Comparison of ENCODE assay signal across 17 cellular contexts in genomic region chr10:33777223-33777622, GRCh38.
DNase-seq lines count a peak whose midpoint lies in the region; ATAC-seq and TF ChIP-seq lines count a peak whose summit lies in the region.
"Had no signal": no experiment of that assay in that cellular context is flagged by ENCODE, and none has a peak within 500 bp of the region (broad histone marks: within the 10 kb centered on the region; RNA-seq: fewer than 3 reads in every experiment).

No MANE protein-coding gene starts in this region.

- H3K36me3 Mint-ChIP-seq in brain: no peaks in the 10 kb centered on the region
- H3K36me3 Mint-ChIP-seq in activated CD4-positive, alpha-beta T cell treated with anti-CD3 and anti-CD28 coated beads for 36 hours (ENCODE audit: low read depth): no peaks in the 10 kb centered on the region
- H3K36me3 Mint-ChIP-seq: CD8-positive, alpha-beta T cell had no signal

- H3F3A ChIP-seq in neural cell (ENCODE audit: insufficient read depth, low read length, poor library complexity, severe bottlenecking): peaks cover 8% of the 10 kb centered on the region

- no peaks in the 10 kb centered on the region for H3K27me3 ChIP-seq in neural cell (ENCODE audit: insufficient read depth, low read depth, low read length)
- H3K27me3 ChIP-seq: BLaER1 treated with 17β-estradiol and CSF1 and Interleukin-3, amounts not matched to agents 10 nM and 100 nM had no signal

- no peak for ATAC-seq in activated CD4-positive, alpha-beta T cell treated with anti-CD3 and anti-CD28 coated beads for 36 hours
- no peak for ATAC-seq in GM18861 (IDR thresholded peaks at IDR 0.05; ENCODE audit: unreplicated experiment)
- ATAC-seq: A549; CD8-positive, alpha-beta T cell had no signal

- H3K9me3 ChIP-seq in neural cell (ENCODE audit: low read length): no peaks in the 10 kb centered on the region
- H3K9me3 ChIP-seq: A549, Caco-2 had no signal

- H3K27ac ChIP-seq in neural cell (ENCODE audit: low read length): peak overlapping the region; percentile 61
- H3K27ac ChIP-seq: 22Rv1; A549; BLaER1 treated with 17β-estradiol and CSF1 and Interleukin-3, amounts not matched to agents 10 nM and 100 nM; C4-2B had no signal

- peak; percentile 86 for TF ChIP-seq EP300 in neural cell (conservative IDR thresholded peaks at IDR 0.05; ENCODE audit: poor library complexity, severe bottlenecking)

- no peaks in the 10 kb centered on the region for H3K36me3 ChIP-seq in neural cell (ENCODE audit: insufficient read depth, low read length)
- H3K36me3 ChIP-seq: BLaER1 treated with 17β-estradiol and CSF1 and Interleukin-3, amounts not matched to agents 10 nM and 100 nM had no signal

- no peak overlapping the region for H3K4me3 Mint-ChIP-seq in brain
- H3K4me3 Mint-ChIP-seq in activated CD4-positive, alpha-beta T cell treated with anti-CD3 and anti-CD28 coated beads for 36 hours: no peak overlapping the region
- H3K4me3 Mint-ChIP-seq: B cell; CD4-positive, alpha-beta T cell; CD8-positive, alpha-beta T cell had no signal

- H2AFZ ChIP-seq in neural cell (ENCODE audit: low read depth, low read length): no peak overlapping the region

- H3K4me1 Mint-ChIP-seq in brain: peaks cover 51% of the 10 kb centered on the region
- H3K4me1 Mint-ChIP-seq in activated CD4-positive, alpha-beta T cell treated with anti-CD3 and anti-CD28 coated beads for 36 hours: peaks cover 2% of the 10 kb centered on the region

- peaks cover 0 to 6% (median 0%) of the 10 kb centered on the region in 5 experiments for H3K9me3 Mint-ChIP-seq in brain
- H3K9me3 Mint-ChIP-seq in activated CD4-positive, alpha-beta T cell treated with anti-CD3 and anti-CD28 coated beads for 36 hours (ENCODE audit: low read depth): no peaks in the 10 kb centered on the region
- H3K9me3 Mint-ChIP-seq: CD4-positive, alpha-beta T cell; CD8-positive, alpha-beta T cell had no signal

- intact Hi-C loops in activated CD4-positive, alpha-beta T cell treated with anti-CD3 and anti-CD28 coated beads for 36 hours (cut with DNase I, micrococcal nuclease): no loop called here

- H3K27ac Mint-ChIP-seq in brain: peak overlapping the region in 3 of 5 experiments; percentile 24 to 76 (median 37)
- no peak overlapping the region for H3K27ac Mint-ChIP-seq in activated CD4-positive, alpha-beta T cell treated with anti-CD3 and anti-CD28 coated beads for 36 hours
- H3K27ac Mint-ChIP-seq: B cell; CD4-positive, alpha-beta T cell; CD8-positive, alpha-beta T cell had no signal

- DNase-seq in retina: peak; percentile 36
- no peak for DNase-seq in activated CD4-positive, alpha-beta T cell treated with anti-CD3 and anti-CD28 coated beads for 36 hours
- DNase-seq: AML-193; Caco-2; Calu3; CD4-positive, alpha-beta T cell; CD8-positive, alpha-beta T cell; DMS79 treated with DMSO at 0.1 percent for 48 hours; GF-D8 had no signal

- H3K9ac ChIP-seq in neural cell (ENCODE audit: low read length): peak overlapping the region; percentile 19
- H3K9ac ChIP-seq: BLaER1 treated with 17β-estradiol and CSF1 and Interleukin-3, amounts not matched to agents 10 nM and 100 nM had no signal

- TF ChIP-seq CTCF in brain (conservative IDR thresholded peaks at IDR 0.05): no peak
- no peak for TF ChIP-seq CTCF in neural cell (IDR thresholded peaks at IDR 0.05; ENCODE audit: poor library complexity, severe bottlenecking)

- no peaks in the 10 kb centered on the region for H3K79me2 ChIP-seq in neural cell (replicated peaks; ENCODE audit: insufficient read depth, low read length)

- H3K4me3 ChIP-seq in neural cell (ENCODE audit: low read length): peak overlapping the region; percentile 41
- H3K4me3 ChIP-seq: A549; BLaER1 treated with 17β-estradiol and CSF1 and Interleukin-3, amounts not matched to agents 10 nM and 100 nM had no signal

- peak overlapping the region; percentile 56 for H3K4me2 ChIP-seq in neural cell (ENCODE audit: low read length)
- H3K4me2 ChIP-seq: A549; BLaER1 treated with 17β-estradiol and CSF1 and Interleukin-3, amounts not matched to agents 10 nM and 100 nM had no signal

- no peaks in the 10 kb centered on the region for H3K9me2 ChIP-seq in neural cell (ENCODE audit: insufficient read depth, low read length)

- peak; percentile 43 for TF ChIP-seq RAD21 in neural cell (conservative IDR thresholded peaks at IDR 0.05)

- no peaks in the 10 kb centered on the region for H3K27me3 Mint-ChIP-seq in brain
- H3K27me3 Mint-ChIP-seq in activated CD4-positive, alpha-beta T cell treated with anti-CD3 and anti-CD28 coated beads for 36 hours: peaks cover 3% of the 10 kb centered on the region
- H3K27me3 Mint-ChIP-seq: B cell; CD4-positive, alpha-beta T cell had no signal

- CTCF ChIA-PET in activated CD4-positive, alpha-beta T cell treated with anti-CD3 and anti-CD28 coated beads for 36 hours (lab: Charles Lee): no interaction called here

- POLR2A ChIA-PET in activated CD4-positive, alpha-beta T cell treated with anti-CD3 and anti-CD28 coated beads for 36 hours (lab: Charles Lee): no interaction called here

- H4K20me1 ChIP-seq in neural cell (ENCODE audit: insufficient read depth): no peaks in the 10 kb centered on the region
- H4K20me1 ChIP-seq: BLaER1 treated with 17β-estradiol and CSF1 and Interleukin-3, amounts not matched to agents 10 nM and 100 nM had no signal

TF ChIP-seq in neural cell, 6 proteins besides CTCF, POLR2A, EP300 and RAD21:
- TF ChIP-seq EZH2 (IDR thresholded peaks at IDR 0.05; ENCODE audit: borderline replicate concordance, insufficient read depth, low read length, poor library complexity, severe bottlenecking) (no peak), TAF1 (IDR thresholded peaks at IDR 0.05; ENCODE audit: low read depth) (no peak), MXI1 (conservative IDR thresholded peaks at IDR 0.05; ENCODE audit: poor library complexity, severe bottlenecking) (peak; percentile 49), POLR2AphosphoS5 (IDR thresholded peaks at IDR 0.05) (peak; percentile 58), SMC3 (conservative IDR thresholded peaks at IDR 0.05; ENCODE audit: poor library complexity) (peak; percentile 25)
- TF ChIP-seq, protein P1, sequence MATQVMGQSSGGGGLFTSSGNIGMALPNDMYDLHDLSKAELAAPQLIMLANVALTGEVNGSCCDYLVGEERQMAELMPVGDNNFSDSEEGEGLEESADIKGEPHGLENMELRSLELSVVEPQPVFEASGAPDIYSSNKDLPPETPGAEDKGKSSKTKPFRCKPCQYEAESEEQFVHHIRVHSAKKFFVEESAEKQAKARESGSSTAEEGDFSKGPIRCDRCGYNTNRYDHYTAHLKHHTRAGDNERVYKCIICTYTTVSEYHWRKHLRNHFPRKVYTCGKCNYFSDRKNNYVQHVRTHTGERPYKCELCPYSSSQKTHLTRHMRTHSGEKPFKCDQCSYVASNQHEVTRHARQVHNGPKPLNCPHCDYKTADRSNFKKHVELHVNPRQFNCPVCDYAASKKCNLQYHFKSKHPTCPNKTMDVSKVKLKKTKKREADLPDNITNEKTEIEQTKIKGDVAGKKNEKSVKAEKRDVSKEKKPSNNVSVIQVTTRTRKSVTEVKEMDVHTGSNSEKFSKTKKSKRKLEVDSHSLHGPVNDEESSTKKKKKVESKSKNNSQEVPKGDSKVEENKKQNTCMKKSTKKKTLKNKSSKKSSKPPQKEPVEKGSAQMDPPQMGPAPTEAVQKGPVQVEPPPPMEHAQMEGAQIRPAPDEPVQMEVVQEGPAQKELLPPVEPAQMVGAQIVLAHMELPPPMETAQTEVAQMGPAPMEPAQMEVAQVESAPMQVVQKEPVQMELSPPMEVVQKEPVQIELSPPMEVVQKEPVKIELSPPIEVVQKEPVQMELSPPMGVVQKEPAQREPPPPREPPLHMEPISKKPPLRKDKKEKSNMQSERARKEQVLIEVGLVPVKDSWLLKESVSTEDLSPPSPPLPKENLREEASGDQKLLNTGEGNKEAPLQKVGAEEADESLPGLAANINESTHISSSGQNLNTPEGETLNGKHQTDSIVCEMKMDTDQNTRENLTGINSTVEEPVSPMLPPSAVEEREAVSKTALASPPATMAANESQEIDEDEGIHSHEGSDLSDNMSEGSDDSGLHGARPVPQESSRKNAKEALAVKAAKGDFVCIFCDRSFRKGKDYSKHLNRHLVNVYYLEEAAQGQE (IDR thresholded peaks at IDR 0.05; ENCODE audit: borderline replicate concordance): peak; percentile 95
